Comparison of ENCODE assay signal across 1 cellular context in the genomic region with DNA sequence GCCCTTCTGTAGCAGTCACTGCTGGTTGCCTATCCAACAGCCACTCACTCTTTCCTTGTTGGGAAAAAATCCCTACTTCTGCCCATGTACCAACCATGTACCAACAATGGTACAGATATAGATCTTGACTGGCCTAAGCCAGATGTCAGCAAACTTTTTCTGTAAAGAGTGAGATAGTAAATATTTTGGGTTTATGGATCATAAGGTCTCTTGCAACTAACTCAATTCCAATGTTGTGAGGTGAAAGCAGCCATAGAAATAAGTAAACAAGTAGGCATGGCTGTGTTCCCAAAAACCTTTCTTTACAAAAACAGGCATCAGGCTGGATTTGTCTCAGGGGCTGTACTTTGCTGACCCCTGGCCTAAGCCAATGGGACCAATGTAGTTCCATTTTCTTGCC.
TF ChIP-seq lines count a peak whose summit lies in the region.

No MANE protein-coding gene starts in this region.

TF ChIP-seq in GM23338, 12 proteins besides CTCF, POLR2A, EP300 and RAD21 (continued from another document):
- TF ChIP-seq, protein P1, sequence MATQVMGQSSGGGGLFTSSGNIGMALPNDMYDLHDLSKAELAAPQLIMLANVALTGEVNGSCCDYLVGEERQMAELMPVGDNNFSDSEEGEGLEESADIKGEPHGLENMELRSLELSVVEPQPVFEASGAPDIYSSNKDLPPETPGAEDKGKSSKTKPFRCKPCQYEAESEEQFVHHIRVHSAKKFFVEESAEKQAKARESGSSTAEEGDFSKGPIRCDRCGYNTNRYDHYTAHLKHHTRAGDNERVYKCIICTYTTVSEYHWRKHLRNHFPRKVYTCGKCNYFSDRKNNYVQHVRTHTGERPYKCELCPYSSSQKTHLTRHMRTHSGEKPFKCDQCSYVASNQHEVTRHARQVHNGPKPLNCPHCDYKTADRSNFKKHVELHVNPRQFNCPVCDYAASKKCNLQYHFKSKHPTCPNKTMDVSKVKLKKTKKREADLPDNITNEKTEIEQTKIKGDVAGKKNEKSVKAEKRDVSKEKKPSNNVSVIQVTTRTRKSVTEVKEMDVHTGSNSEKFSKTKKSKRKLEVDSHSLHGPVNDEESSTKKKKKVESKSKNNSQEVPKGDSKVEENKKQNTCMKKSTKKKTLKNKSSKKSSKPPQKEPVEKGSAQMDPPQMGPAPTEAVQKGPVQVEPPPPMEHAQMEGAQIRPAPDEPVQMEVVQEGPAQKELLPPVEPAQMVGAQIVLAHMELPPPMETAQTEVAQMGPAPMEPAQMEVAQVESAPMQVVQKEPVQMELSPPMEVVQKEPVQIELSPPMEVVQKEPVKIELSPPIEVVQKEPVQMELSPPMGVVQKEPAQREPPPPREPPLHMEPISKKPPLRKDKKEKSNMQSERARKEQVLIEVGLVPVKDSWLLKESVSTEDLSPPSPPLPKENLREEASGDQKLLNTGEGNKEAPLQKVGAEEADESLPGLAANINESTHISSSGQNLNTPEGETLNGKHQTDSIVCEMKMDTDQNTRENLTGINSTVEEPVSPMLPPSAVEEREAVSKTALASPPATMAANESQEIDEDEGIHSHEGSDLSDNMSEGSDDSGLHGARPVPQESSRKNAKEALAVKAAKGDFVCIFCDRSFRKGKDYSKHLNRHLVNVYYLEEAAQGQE (IDR thresholded peaks at IDR 0.05; ENCODE audit: unreplicated experiment), result no peak
- TF ChIP-seq JUNB (IDR thresholded peaks at IDR 0.05; ENCODE audit: unreplicated experiment) (no peak), ZNF114 (CRISPR knock-in tag; IDR thresholded peaks at IDR 0.05) (no peak), ZNF331 (CRISPR knock-in tag; IDR thresholded peaks at IDR 0.05; ENCODE audit: low read depth) (no peak), CREB1 (CRISPR knock-in tag; IDR thresholded peaks at IDR 0.05; ENCODE audit: low read depth) (no peak), EZH2phosphoT487 (IDR thresholded peaks at IDR 0.05; ENCODE audit: unreplicated experiment) (no peak), NANOG (IDR thresholded peaks at IDR 0.05; ENCODE audit: borderline replicate concordance) (no peak), STAT1 (IDR thresholded peaks at IDR 0.05; ENCODE audit: unreplicated experiment) (no peak), POLR2AphosphoS5 (IDR thresholded peaks at IDR 0.05; ENCODE audit: low read depth) (no peak)
- TF ChIP-seq, protein P2, sequence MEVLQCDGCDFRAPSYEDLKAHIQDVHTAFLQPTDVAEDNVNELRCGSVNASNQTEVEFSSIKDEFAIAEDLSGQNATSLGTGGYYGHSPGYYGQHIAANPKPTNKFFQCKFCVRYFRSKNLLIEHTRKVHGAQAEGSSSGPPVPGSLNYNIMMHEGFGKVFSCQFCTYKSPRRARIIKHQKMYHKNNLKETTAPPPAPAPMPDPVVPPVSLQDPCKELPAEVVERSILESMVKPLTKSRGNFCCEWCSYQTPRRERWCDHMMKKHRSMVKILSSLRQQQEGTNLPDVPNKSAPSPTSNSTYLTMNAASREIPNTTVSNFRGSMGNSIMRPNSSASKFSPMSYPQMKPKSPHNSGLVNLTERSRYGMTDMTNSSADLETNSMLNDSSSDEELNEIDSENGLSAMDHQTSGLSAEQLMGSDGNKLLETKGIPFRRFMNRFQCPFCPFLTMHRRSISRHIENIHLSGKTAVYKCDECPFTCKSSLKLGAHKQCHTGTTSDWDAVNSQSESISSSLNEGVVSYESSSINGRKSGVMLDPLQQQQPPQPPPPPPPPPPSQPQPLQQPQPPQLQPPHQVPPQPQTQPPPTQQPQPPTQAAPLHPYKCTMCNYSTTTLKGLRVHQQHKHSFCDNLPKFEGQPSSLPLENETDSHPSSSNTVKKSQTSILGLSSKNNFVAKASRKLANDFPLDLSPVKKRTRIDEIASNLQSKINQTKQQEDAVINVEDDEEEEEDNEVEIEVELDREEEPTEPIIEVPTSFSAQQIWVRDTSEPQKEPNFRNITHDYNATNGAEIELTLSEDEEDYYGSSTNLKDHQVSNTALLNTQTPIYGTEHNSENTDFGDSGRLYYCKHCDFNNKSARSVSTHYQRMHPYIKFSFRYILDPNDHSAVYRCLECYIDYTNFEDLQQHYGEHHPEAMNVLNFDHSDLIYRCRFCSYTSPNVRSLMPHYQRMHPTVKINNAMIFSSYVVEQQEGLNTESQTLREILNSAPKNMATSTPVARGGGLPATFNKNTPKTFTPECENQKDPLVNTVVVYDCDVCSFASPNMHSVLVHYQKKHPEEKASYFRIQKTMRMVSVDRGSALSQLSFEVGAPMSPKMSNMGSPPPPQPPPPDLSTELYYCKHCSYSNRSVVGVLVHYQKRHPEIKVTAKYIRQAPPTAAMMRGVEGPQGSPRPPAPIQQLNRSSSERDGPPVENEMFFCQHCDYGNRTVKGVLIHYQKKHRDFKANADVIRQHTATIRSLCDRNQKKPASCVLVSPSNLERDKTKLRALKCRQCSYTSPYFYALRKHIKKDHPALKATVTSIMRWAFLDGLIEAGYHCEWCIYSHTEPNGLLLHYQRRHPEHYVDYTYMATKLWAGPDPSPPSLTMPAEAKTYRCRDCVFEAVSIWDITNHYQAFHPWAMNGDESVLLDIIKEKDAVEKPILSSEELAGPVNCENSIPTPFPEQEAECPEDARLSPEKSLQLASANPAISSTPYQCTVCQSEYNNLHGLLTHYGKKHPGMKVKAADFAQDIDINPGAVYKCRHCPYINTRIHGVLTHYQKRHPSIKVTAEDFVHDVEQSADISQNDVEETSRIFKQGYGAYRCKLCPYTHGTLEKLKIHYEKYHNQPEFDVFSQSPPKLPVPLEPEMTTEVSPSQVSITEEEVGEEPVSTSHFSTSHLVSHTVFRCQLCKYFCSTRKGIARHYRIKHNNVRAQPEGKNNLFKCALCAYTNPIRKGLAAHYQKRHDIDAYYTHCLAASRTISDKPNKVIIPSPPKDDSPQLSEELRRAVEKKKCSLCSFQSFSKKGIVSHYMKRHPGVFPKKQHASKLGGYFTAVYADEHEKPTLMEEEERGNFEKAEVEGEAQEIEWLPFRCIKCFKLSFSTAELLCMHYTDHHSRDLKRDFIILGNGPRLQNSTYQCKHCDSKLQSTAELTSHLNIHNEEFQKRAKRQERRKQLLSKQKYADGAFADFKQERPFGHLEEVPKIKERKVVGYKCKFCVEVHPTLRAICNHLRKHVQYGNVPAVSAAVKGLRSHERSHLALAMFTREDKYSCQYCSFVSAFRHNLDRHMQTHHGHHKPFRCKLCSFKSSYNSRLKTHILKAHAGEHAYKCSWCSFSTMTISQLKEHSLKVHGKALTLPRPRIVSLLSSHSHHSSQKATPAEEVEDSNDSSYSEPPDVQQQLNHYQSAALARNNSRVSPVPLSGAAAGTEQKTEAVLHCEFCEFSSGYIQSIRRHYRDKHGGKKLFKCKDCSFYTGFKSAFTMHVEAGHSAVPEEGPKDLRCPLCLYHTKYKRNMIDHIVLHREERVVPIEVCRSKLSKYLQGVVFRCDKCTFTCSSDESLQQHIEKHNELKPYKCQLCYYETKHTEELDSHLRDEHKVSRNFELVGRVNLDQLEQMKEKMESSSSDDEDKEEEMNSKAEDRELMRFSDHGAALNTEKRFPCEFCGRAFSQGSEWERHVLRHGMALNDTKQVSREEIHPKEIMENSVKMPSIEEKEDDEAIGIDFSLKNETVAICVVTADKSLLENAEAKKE (CRISPR knock-in tag; IDR thresholded peaks at IDR 0.05), result no peak
- TF ChIP-seq, protein P3, sequence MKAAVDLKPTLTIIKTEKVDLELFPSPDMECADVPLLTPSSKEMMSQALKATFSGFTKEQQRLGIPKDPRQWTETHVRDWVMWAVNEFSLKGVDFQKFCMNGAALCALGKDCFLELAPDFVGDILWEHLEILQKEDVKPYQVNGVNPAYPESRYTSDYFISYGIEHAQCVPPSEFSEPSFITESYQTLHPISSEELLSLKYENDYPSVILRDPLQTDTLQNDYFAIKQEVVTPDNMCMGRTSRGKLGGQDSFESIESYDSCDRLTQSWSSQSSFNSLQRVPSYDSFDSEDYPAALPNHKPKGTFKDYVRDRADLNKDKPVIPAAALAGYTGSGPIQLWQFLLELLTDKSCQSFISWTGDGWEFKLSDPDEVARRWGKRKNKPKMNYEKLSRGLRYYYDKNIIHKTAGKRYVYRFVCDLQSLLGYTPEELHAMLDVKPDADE (IDR thresholded peaks at IDR 0.05), result no peak
